Comparison of ENCODE assay signal across 8 cellular contexts in genomic region chr1:29121516-29121937, GRCh38. TPM values are rescaled to one million over a fixed set of nuclear protein-coding genes. Genes with fewer than 3 reads are reported as not detected.
DNase-seq lines count a peak whose midpoint lies in the region; ATAC-seq and TF ChIP-seq lines count a peak whose summit lies in the region.

No MANE protein-coding gene starts in this region.

- H3K27ac Mint-ChIP-seq in brain: no peak overlapping the region

- H3K4me1 ChIP-seq in left lung: peaks cover 20 to 43% of the 10 kb centered on the region in 2 donors
- H3K4me1 ChIP-seq in tibial artery: peaks cover 0 to 51% (median 29%) of the 10 kb centered on the region in 4 donors

- H3K27me3 ChIP-seq in left lung (peaks cover 29 to 66% of the 10 kb centered on the region in 2 donors), tibial artery (no peaks in the 10 kb centered on the region)

- H3K36me3 ChIP-seq in left lung: peaks cover 0 to 26% of the 10 kb centered on the region in 2 donors
- peaks cover 0 to 5% (median 0%) of the 10 kb centered on the region in 3 donors for H3K36me3 ChIP-seq in tibial artery

- no peak overlapping the region for H3K27ac ChIP-seq in left lung
- H3K27ac ChIP-seq in tibial artery: peak overlapping the region; percentile 96 to 100

- intact Hi-C loops in left lung (cut with DNase I): no loop called here
- intact Hi-C loops in tibial artery (cut with DNase I; ENCODE audit: low total_unique reads): loop anchor here (5.0 kb wide), 2 partner anchors 61 to 234 kb away; partner anchors contain the start of gene SRSF4

- peaks cover 0 to 5% (median 0%) of the 10 kb centered on the region in 5 experiments for H3K9me3 Mint-ChIP-seq in brain

- H3K36me3 Mint-ChIP-seq in brain: peaks cover 18% of the 10 kb centered on the region

- no peaks in the 10 kb centered on the region for H3K9me3 ChIP-seq in left lung
- H3K9me3 ChIP-seq in tibial artery: no peaks in the 10 kb centered on the region

- DNase-seq in activated naive CD4-positive, alpha-beta T cell treated with anti-CD3 and anti-CD28 coated beads, Interleukin-2, amount 50 U/mL, for 16 hours: peak; percentile 16
- DNase-seq in activated naive CD4-positive, alpha-beta T cell (lab: John Stamatoyannopoulos, UW): no peak
- DNase-seq in left lung (no peak), tibial artery (no peak)

- TF ChIP-seq CTCF in brain (conservative IDR thresholded peaks at IDR 0.05) (peak; percentile 8 to 11), left lung (IDR thresholded peaks at IDR 0.05) (peak in 1 of 2 donors; percentile 6), tibial artery (IDR thresholded peaks at IDR 0.05) (peak in 1 of 2 experiments; percentile 15)

- peak overlapping the region in 4 of 5 experiments; percentile 56 to 77 (median 62) for H3K4me3 Mint-ChIP-seq in brain

- H3K4me3 ChIP-seq in left lung (peak overlapping the region; percentile 34 to 54), tibial artery (peak overlapping the region; percentile 78 to 85)

- peaks cover 7% of the 10 kb centered on the region for H3K4me1 Mint-ChIP-seq in brain

- peaks cover 66% of the 10 kb centered on the region for H3K27me3 Mint-ChIP-seq in brain

- no peak for ATAC-seq in left lung
- ATAC-seq in HG03521 (IDR thresholded peaks at IDR 0.05; ENCODE audit: unreplicated experiment): no peak
- ATAC-seq in GM21529 (IDR thresholded peaks at IDR 0.05; ENCODE audit: unreplicated experiment): no peak
- no peak for ATAC-seq in GM18873 (IDR thresholded peaks at IDR 0.05; ENCODE audit: low FRiP score, unreplicated experiment)

RNA-seq across cellular contexts. Expression of gene TMEM200B, which starts 2.2 kb away (rescaled TPM):
- polyA plus RNA-seq in brain (ENCODE audit: insufficient read depth, low read depth, low replicate concordance): 0.78 TPM
- 1 to 10 TPM; 5.7 to 6.2 TPM for total RNA-seq in left lung

Comparison
In these comparisons a context has a peak if more than half of its experiments do, and no peak if none do; other contexts are left out.
1. H3K27ac ChIP-seq: peak in tibial artery (2 of 2); none in left lung (0 of 2).